In genomic region chr6:151445482-151445881, GRCh38 we compare ENCODE assay signal across 15 cellular contexts. TPM values are rescaled to one million over a fixed set of nuclear protein-coding genes. Genes with fewer than 3 reads are reported as not detected.
DNase-seq lines count a peak whose midpoint lies in the region; ATAC-seq, FAIRE-seq and TF ChIP-seq lines count a peak whose summit lies in the region.
"Had no signal": no experiment of that assay in that cellular context is flagged by ENCODE, and none has a peak within 500 bp of the region (broad histone marks: within the 10 kb centered on the region; RNA-seq: fewer than 3 reads in every experiment).

No MANE protein-coding gene starts in this region.

- 43% methylated on average over 5 of the region's 5 CpGs for WGBS in right lobe of liver (ENCODE audit: insufficient coverage, low coverage, low lambda C conversion rate, missing lambda C conversion rate)

- no peaks in the 10 kb centered on the region for H3K27me3 Mint-ChIP-seq in type B pancreatic cell
- H3K27me3 Mint-ChIP-seq in activated T-cell treated with anti-CD3 and anti-CD28 coated beads, Interleukin-2, amount 50 U/mL, for 24 hours = no peaks in the 10 kb centered on the region
- no peaks in the 10 kb centered on the region for H3K27me3 Mint-ChIP-seq in activated T-helper 1 cell treated with anti-CD3 and anti-CD28 coated beads, Interleukin-12 subunit alpha, Interleukin-12 subunit beta, Interleukin-2, Interleukin-4 antibody, amounts not matched to agents 30 ng/mL and 10 ng/mL and 1 ng/mL, durations not matched to agents 14 hours and 24 hours and 36 hours (ENCODE audit: insufficient read depth)
- H3K27me3 Mint-ChIP-seq: stimulated activated naive B cell treated with anti-CD40 and anti-IgM and Interleukin-4, amounts not matched to agents 10 μg/mL and 1 μg/mL and 100 μg/mL, for 72 hours had no signal

- no peaks in the 10 kb centered on the region for H3K9me3 Mint-ChIP-seq in type B pancreatic cell
- H3K9me3 Mint-ChIP-seq in activated T-cell treated with anti-CD3 and anti-CD28 coated beads, Interleukin-2, amount 50 U/mL, for 24 hours = no peaks in the 10 kb centered on the region
- H3K9me3 Mint-ChIP-seq in activated T-helper 1 cell treated with anti-CD3 and anti-CD28 coated beads, Interleukin-12 subunit alpha, Interleukin-12 subunit beta, Interleukin-2, Interleukin-4 antibody, amounts not matched to agents 30 ng/mL and 10 ng/mL and 1 ng/mL, durations not matched to agents 14 hours and 24 hours and 36 hours = no peaks in the 10 kb centered on the region

- peaks cover 0 to 65% (median 11%) of the 10 kb centered on the region in 4 donors for H3K4me1 ChIP-seq in right lobe of liver

- peaks cover 18% of the 10 kb centered on the region for H3K4me1 Mint-ChIP-seq in type B pancreatic cell (ENCODE audit: unreplicated experiment)
- peaks cover 37% of the 10 kb centered on the region for H3K4me1 Mint-ChIP-seq in activated T-cell treated with anti-CD3 and anti-CD28 coated beads, Interleukin-2, amount 50 U/mL, for 24 hours (ENCODE audit: low read depth)
- peaks cover 15% of the 10 kb centered on the region for H3K4me1 Mint-ChIP-seq in activated T-helper 1 cell treated with anti-CD3 and anti-CD28 coated beads, Interleukin-12 subunit alpha, Interleukin-12 subunit beta, Interleukin-2, Interleukin-4 antibody, amounts not matched to agents 30 ng/mL and 10 ng/mL and 1 ng/mL, durations not matched to agents 14 hours and 24 hours and 36 hours (ENCODE audit: low read depth)

- peaks cover 19% of the 10 kb centered on the region for H3K36me3 Mint-ChIP-seq in type B pancreatic cell
- peaks cover 59% of the 10 kb centered on the region for H3K36me3 Mint-ChIP-seq in activated T-cell treated with anti-CD3 and anti-CD28 coated beads, Interleukin-2, amount 50 U/mL, for 24 hours (ENCODE audit: low read depth)
- peaks cover 8% of the 10 kb centered on the region for H3K36me3 Mint-ChIP-seq in activated T-helper 1 cell treated with anti-CD3 and anti-CD28 coated beads, Interleukin-12 subunit alpha, Interleukin-12 subunit beta, Interleukin-2, Interleukin-4 antibody, amounts not matched to agents 30 ng/mL and 10 ng/mL and 1 ng/mL, durations not matched to agents 14 hours and 24 hours and 36 hours (ENCODE audit: low read depth)

- no peak for FAIRE-seq in RCC 7860 (lab: Jason Lieb, UNC)
- FAIRE-seq: GM12878 had no signal

- H3K27ac ChIP-seq in dorsolateral prefrontal cortex (peak overlapping the region in 44 of 59 donors; percentile 4 to 93 (median 78)), right lobe of liver (peak overlapping the region in 2 of 3 donors; percentile 2 to 4)
- H3K27ac ChIP-seq: VCaP had no signal

- peak in 2 of 4 donors; percentile 21 to 29 for ATAC-seq in right lobe of liver
- no peak for ATAC-seq in GM18519 (IDR thresholded peaks at IDR 0.05; ENCODE audit: low FRiP score, unreplicated experiment)
- ATAC-seq: GM12878; stimulated activated naive B cell treated with anti-CD40 and anti-IgM and Interleukin-4, amounts not matched to agents 10 μg/mL and 1 μg/mL and 100 μg/mL, for 72 hours had no signal

- H3K4me3 Mint-ChIP-seq in type B pancreatic cell = no peak overlapping the region
- H3K4me3 Mint-ChIP-seq in activated T-cell treated with anti-CD3 and anti-CD28 coated beads, Interleukin-2, amount 50 U/mL, for 24 hours = no peak overlapping the region
- H3K4me3 Mint-ChIP-seq in activated T-helper 1 cell treated with anti-CD3 and anti-CD28 coated beads, Interleukin-12 subunit alpha, Interleukin-12 subunit beta, Interleukin-2, Interleukin-4 antibody, amounts not matched to agents 30 ng/mL and 10 ng/mL and 1 ng/mL, durations not matched to agents 14 hours and 24 hours and 36 hours = no peak overlapping the region
- H3K4me3 Mint-ChIP-seq: stimulated activated naive B cell treated with anti-CD40 and anti-IgM and Interleukin-4, amounts not matched to agents 10 μg/mL and 1 μg/mL and 100 μg/mL, for 72 hours had no signal

- H3K4me3 ChIP-seq in dorsolateral prefrontal cortex = no peak overlapping the region
- no peak overlapping the region for H3K4me3 ChIP-seq in right lobe of liver
- H3K4me3 ChIP-seq: GM12878 had no signal

- peak overlapping the region; percentile 86 for H3K27ac Mint-ChIP-seq in type B pancreatic cell
- no peak overlapping the region for H3K27ac Mint-ChIP-seq in activated T-cell treated with anti-CD3 and anti-CD28 coated beads, Interleukin-2, amount 50 U/mL, for 24 hours
- H3K27ac Mint-ChIP-seq in activated T-helper 1 cell treated with anti-CD3 and anti-CD28 coated beads, Interleukin-12 subunit alpha, Interleukin-12 subunit beta, Interleukin-2, Interleukin-4 antibody, amounts not matched to agents 30 ng/mL and 10 ng/mL and 1 ng/mL, durations not matched to agents 14 hours and 24 hours and 36 hours = no peak overlapping the region
- H3K27ac Mint-ChIP-seq: stimulated activated naive B cell treated with anti-CD40 and anti-IgM and Interleukin-4, amounts not matched to agents 10 μg/mL and 1 μg/mL and 100 μg/mL, for 72 hours had no signal

- intact Hi-C loops in dorsolateral prefrontal cortex (cut with DNase I) = loop anchor here in 1 of 2 donors (10.0 kb wide), 1 partner anchor 679 kb away; no protein-coding TSS in a partner anchor
- intact Hi-C loops in right lobe of liver (cut with DNase I) = no loop called here
- intact Hi-C loops in activated T-helper 1 cell treated with anti-CD3 and anti-CD28 coated beads, Interleukin-12 subunit alpha, Interleukin-12 subunit beta, Interleukin-2, Interleukin-4 antibody, amounts not matched to agents 30 ng/mL and 10 ng/mL and 1 ng/mL, durations not matched to agents 14 hours and 24 hours and 36 hours (cut with micrococcal nuclease) = no loop called here

- H3K27me3 ChIP-seq in dorsolateral prefrontal cortex = no peaks in the 10 kb centered on the region
- H3K27me3 ChIP-seq in right lobe of liver = no peaks in the 10 kb centered on the region

- TF ChIP-seq POLR2A in right lobe of liver (IDR thresholded peaks at IDR 0.05) = no peak

- no peaks in the 10 kb centered on the region for H3K36me3 ChIP-seq in right lobe of liver

- no peak for TF ChIP-seq CTCF in dorsolateral prefrontal cortex (IDR thresholded peaks at IDR 0.05 in 54 of 56, conservative IDR thresholded peaks at IDR 0.05 in 2 of 56; ENCODE audit: low read depth in 1 of 56, partially characterized antibody in 56 of 56)
- no peak for TF ChIP-seq CTCF in right lobe of liver (IDR thresholded peaks at IDR 0.05)
- TF ChIP-seq CTCF in type B pancreatic cell (conservative IDR thresholded peaks at IDR 0.05) = no peak

- no peaks in the 10 kb centered on the region for H3K9me3 ChIP-seq in right lobe of liver

- peak; percentile 60 for DNase-seq in RCC 7860 (ENCODE audit: low spot score)
- DNase-seq in dorsolateral prefrontal cortex = no peak
- no peak for DNase-seq in right lobe of liver
- DNase-seq in type B pancreatic cell (ENCODE audit: extremely low spot score, unreplicated experiment) = no peak
- DNase-seq in activated T-cell treated with anti-CD3 and anti-CD28 coated beads, Interleukin-2, amount 50 U/mL, for 24 hours = no peak
- no peak for DNase-seq in stimulated activated CD4-positive, alpha-beta T cell treated with anti-CD3 and anti-CD28 coated beads, Interleukin-2, amount 100 ng/mL, for 24 hours
- no peak for DNase-seq in activated T-helper 1 cell treated with anti-CD3 and anti-CD28 coated beads, Interleukin-12 subunit alpha, Interleukin-12 subunit beta, Interleukin-2, Interleukin-4 antibody, amounts not matched to agents 30 ng/mL and 10 ng/mL and 1 ng/mL, durations not matched to agents 14 hours and 24 hours and 36 hours (ENCODE audit: low spot score)
- DNase-seq: Calu3; NCI-H1930; OCI-M1; stimulated activated naive B cell treated with anti-CD40 and anti-IgM and Interleukin-4, amounts not matched to agents 10 μg/mL and 1 μg/mL and 100 μg/mL, for 72 hours had no signal

RNA-seq across cellular contexts. Expression of gene RMND1, which starts 6.4 kb away (rescaled TPM):
- total RNA-seq in dorsolateral prefrontal cortex = 10 to 100 TPM; 16.2 to 37.8 (median 25.1) TPM
- total RNA-seq in right lobe of liver = 10 to 100 TPM; 13.1 to 23.4 (median 19.5) TPM
- 22.7 and 28.6 TPM in 2 replicates for total RNA-seq in type B pancreatic cell (ENCODE audit: low replicate concordance)
- total RNA-seq in activated T-helper 1 cell treated with anti-CD3 and anti-CD28 coated beads, Interleukin-12 subunit alpha, Interleukin-12 subunit beta, Interleukin-2, Interleukin-4 antibody, amounts not matched to agents 30 ng/mL and 10 ng/mL and 1 ng/mL, durations not matched to agents 14 hours and 24 hours and 36 hours = 20.0 and 20.5 TPM in 2 replicates

RNA-seq across cellular contexts. Expression of gene CCDC170, which starts 48.3 kb away (rescaled TPM):
- total RNA-seq in dorsolateral prefrontal cortex = 10 to 100 TPM in 4 of 120 experiments, 1 to 10 TPM in 114, under 1 TPM in 2; 0.72 to 13.2 (median 3.1) TPM
- total RNA-seq in right lobe of liver = under 1 TPM; 0.31 to 0.93 (median 0.55) TPM
- total RNA-seq in type B pancreatic cell (ENCODE audit: low replicate concordance) = 0.24 and 1.9 TPM in 2 replicates
- 0.15 TPM in 1 of 2 replicates, not detected in the other for total RNA-seq in activated T-helper 1 cell treated with anti-CD3 and anti-CD28 coated beads, Interleukin-12 subunit alpha, Interleukin-12 subunit beta, Interleukin-2, Interleukin-4 antibody, amounts not matched to agents 30 ng/mL and 10 ng/mL and 1 ng/mL, durations not matched to agents 14 hours and 24 hours and 36 hours
- total RNA-seq: GM12878, HT1080 had no signal

RNA-seq across cellular contexts. Expression of gene ZBTB2, which starts 54.1 kb away (rescaled TPM):
- total RNA-seq in dorsolateral prefrontal cortex (10 to 100 TPM in 7 of 120 experiments, 1 to 10 TPM in 113; 4.4 to 12.5 (median 7.1) TPM), right lobe of liver (1 to 10 TPM; 3.2 to 6.0 (median 4.5) TPM), type B pancreatic cell (ENCODE audit: low replicate concordance) (13.5 and 14.8 TPM in 2 replicates)
- total RNA-seq in activated T-helper 1 cell treated with anti-CD3 and anti-CD28 coated beads, Interleukin-12 subunit alpha, Interleukin-12 subunit beta, Interleukin-2, Interleukin-4 antibody, amounts not matched to agents 30 ng/mL and 10 ng/mL and 1 ng/mL, durations not matched to agents 14 hours and 24 hours and 36 hours = 24.0 and 24.3 TPM in 2 replicates
